14 cellular contexts compared by ENCODE assay signal in the genomic region with DNA sequence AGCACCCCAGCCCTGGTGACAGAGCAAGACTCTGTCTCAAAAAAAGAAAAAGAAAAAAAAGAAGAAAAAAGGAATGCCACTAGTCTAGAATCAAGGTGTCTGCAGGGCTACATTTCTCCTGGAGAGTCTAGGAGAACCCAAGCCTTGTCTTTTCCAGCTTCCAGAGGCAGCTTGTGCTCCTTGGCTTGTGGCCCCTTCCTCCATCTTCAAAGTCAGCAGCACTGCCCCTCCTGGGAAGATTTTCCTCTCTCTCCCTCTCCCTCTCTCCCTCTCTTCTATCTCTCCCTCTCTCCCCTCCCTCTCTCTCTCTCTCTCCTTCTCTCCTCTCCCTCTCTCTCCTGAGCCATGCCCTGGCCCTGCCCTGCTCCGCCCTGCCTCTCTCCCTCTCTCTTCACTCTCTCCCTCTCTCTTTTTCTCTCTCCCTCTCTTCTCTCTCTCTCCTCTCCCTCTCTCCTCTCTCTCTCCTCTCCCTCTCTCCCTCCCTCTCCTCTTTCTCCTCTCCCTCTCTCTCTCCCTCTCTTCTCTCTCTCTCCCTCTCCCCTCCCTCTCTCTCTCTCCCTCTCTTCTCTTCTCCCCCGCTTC.
DNase-seq lines count a peak whose midpoint lies in the region; ATAC-seq and TF ChIP-seq lines count a peak whose summit lies in the region.
"Had no signal": no experiment of that assay in that cellular context is flagged by ENCODE, and none has a peak within 500 bp of the region (broad histone marks: within the 10 kb centered on the region; RNA-seq: fewer than 3 reads in every experiment).

No MANE protein-coding gene starts in this region.

- H3K9ac ChIP-seq in IMR-90 (ENCODE audit: low read depth, low read length), result no peak overlapping the region

- H3K4me1 Mint-ChIP-seq in chondrocyte (ENCODE audit: low read depth), result peaks cover 19% of the 10 kb centered on the region

- no peaks in the 10 kb centered on the region for H3K9me1 ChIP-seq in IMR-90 (ENCODE audit: insufficient read depth, low read length)

- ATAC-seq in Right ventricle myocardium superior (ENCODE audit: poor library complexity) (no peak), left cardiac atrium (no peak), IMR-90 (ENCODE audit: low read depth) (no peak), GM21447 (IDR thresholded peaks at IDR 0.05; ENCODE audit: unreplicated experiment) (no peak)
- ATAC-seq: A549 had no signal

- WGBS in IMR-90 (ENCODE audit: extremely low coverage in 2 of 2, insufficient read length in 1 of 2), 2 experiments, result 96% methylated on average over 2 of the region's 2 CpGs; no CpG with 5 or more reads in 1 of the 2 experiments
- WGBS in transverse colon (ENCODE audit: low coverage in 1 of 2), 2 donors, result 60 to 71% methylated on average over 1 to 2 of the region's 2 CpGs

- no peaks in the 10 kb centered on the region for H3K36me3 ChIP-seq in IMR-90 (ENCODE audit: control insufficient read depth, insufficient read depth, low read length)
- no peaks in the 10 kb centered on the region for H3K36me3 ChIP-seq in transverse colon

- H2AFZ ChIP-seq in IMR-90 (replicated peaks; ENCODE audit: low read length, poor library complexity), result no peak overlapping the region

- DNase-seq in Right ventricle myocardium superior (peak; percentile 2), left cardiac atrium (no peak), IMR-90 (no peak), chondrocyte (ENCODE audit: low spot score) (peak; percentile 13), transverse colon (peak; percentile 3), hepatic stellate cell (ENCODE audit: low spot score) (no peak)
- DNase-seq: COR-L47, DMS53, HCEC 1CT, NCI-H146, NCI-H2081 treated with DMSO at 0.1 percent for 48 hours had no signal

- H2BK20ac ChIP-seq in IMR-90 (ENCODE audit: low read depth, low read length), result peak overlapping the region; percentile 79; the same call in 1 of the 2 replicates

- peak overlapping the region in 1 of 2 experiments; percentile 31; a peak in 1 of 4 replicates for H4K8ac ChIP-seq in IMR-90 (ENCODE audit: low read depth in 2 of 2, low read length in 2 of 2)

- CTCF ChIA-PET in IMR-90 (lab: Yijun Ruan, JAX), result no interaction called here

- H3K27ac ChIP-seq in IMR-90 (ENCODE audit: insufficient read depth, low read length) (no peak overlapping the region), transverse colon (no peak overlapping the region)
- H3K27ac ChIP-seq: C4-2B had no signal

- peak overlapping the region; percentile 51; the same call in 1 of the 2 replicates for H2BK120ac ChIP-seq in IMR-90 (ENCODE audit: low read depth, low read length)

- in situ Hi-C loops in IMR-90 (cut with MboI; ENCODE audit: low sequenced_read_pairs), result no loop called here
- in situ Hi-C loops in transverse colon (cut with MboI; ENCODE audit: low pct_ligation_motif_present in 1 of 4, low pct_unique_long_range_greater_than_20kb in 1 of 4, low sequenced_read_pairs in 3 of 4), result no loop called here

- H3K23ac ChIP-seq in IMR-90 (ENCODE audit: low read depth, low read length), result no peak overlapping the region

- no peak for TF ChIP-seq POLR2A in IMR-90 (IDR thresholded peaks at IDR 0.05; ENCODE audit: low read depth, low read length)
- no peak for TF ChIP-seq POLR2A in transverse colon (IDR thresholded peaks at IDR 0.05)

- no peaks in the 10 kb centered on the region for H3K9me3 ChIP-seq in IMR-90 (ENCODE audit: control insufficient read depth, insufficient read depth, low read length)
- no peaks in the 10 kb centered on the region for H3K9me3 ChIP-seq in transverse colon

- H4K91ac ChIP-seq in IMR-90 (ENCODE audit: insufficient read depth, low read depth, low read length), result peak overlapping the region; percentile 41; the same call in 1 of the 2 replicates

- BruUV-seq in IMR-90 (replicated peaks; lab: Mats Ljungman, UMichigan), result no TSS peak

- no peaks in the 10 kb centered on the region for H3K36me3 Mint-ChIP-seq in chondrocyte (ENCODE audit: low read depth)

- no peak overlapping the region for H2AK9ac ChIP-seq in IMR-90 (replicated peaks; ENCODE audit: low read depth, low read length, poor library complexity)

- no peak overlapping the region for H3K18ac ChIP-seq in IMR-90 (ENCODE audit: low read depth, low read length)

- no peaks in the 10 kb centered on the region for H3K27me3 ChIP-seq in IMR-90 (ENCODE audit: control insufficient read depth, insufficient read depth, low read length)
- H3K27me3 ChIP-seq in transverse colon, result peaks cover 32% of the 10 kb centered on the region

- H3K4me2 ChIP-seq in IMR-90 (ENCODE audit: low read depth, low read length), result no peak overlapping the region
- H3K4me2 ChIP-seq: A549 had no signal

- no peak overlapping the region for H2AK5ac ChIP-seq in IMR-90 (ENCODE audit: low read depth, low read length)

- H3K27ac Mint-ChIP-seq in chondrocyte (ENCODE audit: unreplicated experiment), result peak overlapping the region; percentile 59

- no peak for TF ChIP-seq EP300 in transverse colon (IDR thresholded peaks at IDR 0.05; ENCODE audit: low read depth)

- peaks cover 3% of the 10 kb centered on the region for H3K27me3 Mint-ChIP-seq in chondrocyte (ENCODE audit: low read depth)

- TF ChIP-seq RAD21 in IMR-90 (IDR thresholded peaks at IDR 0.05; ENCODE audit: low read length), result no peak

- H3K4me1 ChIP-seq in IMR-90 (ENCODE audit: control insufficient read depth, insufficient read depth, low read length) (peaks cover 7% of the 10 kb centered on the region), transverse colon (peaks cover 0 to 22% (median 13%) of the 10 kb centered on the region in 4 donors)

- H3K14ac ChIP-seq in IMR-90 (replicated peaks; ENCODE audit: low read depth, low read length), result no peak overlapping the region

- no peak for TF ChIP-seq CTCF in IMR-90 (conservative IDR thresholded peaks at IDR 0.05; ENCODE audit: low read depth, low read length)
- no peak for TF ChIP-seq CTCF in chondrocyte (IDR thresholded peaks at IDR 0.05)
- TF ChIP-seq CTCF in transverse colon (IDR thresholded peaks at IDR 0.05), result no peak

- H3K9me3 Mint-ChIP-seq in chondrocyte (ENCODE audit: low read depth), result no peaks in the 10 kb centered on the region

- no peak overlapping the region for H3K4me3 Mint-ChIP-seq in chondrocyte (ENCODE audit: unreplicated experiment)

- H3K79me1 ChIP-seq in IMR-90 (ENCODE audit: low read depth in 1 of 2, low read length in 2 of 2), result no peaks in the 10 kb centered on the region

- POLR2A ChIA-PET in IMR-90 (lab: Charles Lee; ENCODE audit: unreplicated experiment), result no interaction called here

- intact Hi-C loops in Right ventricle myocardium superior (cut with DNase I), result no loop called here
- intact Hi-C loops in left cardiac atrium (cut with DNase I), result loop anchor here in 1 of 2 donors (5.0 kb wide), 1 partner anchor 275 kb away; no protein-coding TSS in a partner anchor
- intact Hi-C loops in IMR-90 (cut with micrococcal nuclease), result loop anchor here (5.0 kb wide), 1 partner anchor 160 kb away; the partner anchor contains the start of gene ANO1
- intact Hi-C loops in transverse colon (cut with DNase I; ENCODE audit: low total_unique reads), result no loop called here

- no peak overlapping the region for H2BK5ac ChIP-seq in IMR-90 (ENCODE audit: low read depth, low read length, poor library complexity, severe bottlenecking)

- H4K5ac ChIP-seq in IMR-90 (ENCODE audit: low read depth, low read length), result no peak overlapping the region

- H3K4ac ChIP-seq in IMR-90 (ENCODE audit: low read depth, low read length), result peak overlapping the region; percentile 52

- H2BK15ac ChIP-seq in IMR-90 (ENCODE audit: low read depth, low read length), result no peak overlapping the region

- H3K4me3 ChIP-seq in IMR-90 (ENCODE audit: insufficient read depth, low read depth, low read length), result no peak overlapping the region
- H3K4me3 ChIP-seq in transverse colon, result no peak overlapping the region
- H3K4me3 ChIP-seq: A549 had no signal

- H3K56ac ChIP-seq in IMR-90 (ENCODE audit: extremely low read depth, insufficient read depth, low read length), result no peak overlapping the region

- dilution Hi-C loops in IMR-90 (cut with HindIII; ENCODE audit: low sequenced_read_pairs, unreplicated experiment), result loop anchor here (25.0 kb wide), 1 partner anchor 245 kb away; no protein-coding TSS in a partner anchor

- no peaks in the 10 kb centered on the region for H4K20me1 ChIP-seq in IMR-90 (ENCODE audit: insufficient read depth, low read length)

TF ChIP-seq in IMR-90, 13 proteins besides CTCF, POLR2A, EP300 and RAD21:
- TF ChIP-seq USF2 (IDR thresholded peaks at IDR 0.05; ENCODE audit: low read depth, low read length), result no peak
- no peak for TF ChIP-seq MXI1 (IDR thresholded peaks at IDR 0.05; ENCODE audit: borderline replicate concordance, low read depth, low read length)
- TF ChIP-seq CHD1 (IDR thresholded peaks at IDR 0.05; ENCODE audit: low read depth, low read length), result no peak
- no peak for TF ChIP-seq SMC3 (IDR thresholded peaks at IDR 0.05; ENCODE audit: low read depth, low read length)
- no peak for TF ChIP-seq NFE2L2 (IDR thresholded peaks at IDR 0.05; ENCODE audit: low read depth, low read length)
- no peak for TF ChIP-seq FOS (IDR thresholded peaks at IDR 0.05; ENCODE audit: low read depth, low read length)
- no peak for TF ChIP-seq RFX5 (IDR thresholded peaks at IDR 0.05; ENCODE audit: low read depth, low read length)
- no peak for TF ChIP-seq MAZ (IDR thresholded peaks at IDR 0.05; ENCODE audit: borderline replicate concordance, low read depth, low read length)
- no peak for TF ChIP-seq RCOR1 (IDR thresholded peaks at IDR 0.05; ENCODE audit: insufficient replicate concordance, low read length)
- no peak for TF ChIP-seq CEBPB (IDR thresholded peaks at IDR 0.05; ENCODE audit: low read depth, low read length)
- no peak for TF ChIP-seq ELK1 (IDR thresholded peaks at IDR 0.05; ENCODE audit: borderline replicate concordance, low read depth, low read length)
- TF ChIP-seq BHLHE40 (IDR thresholded peaks at IDR 0.05; ENCODE audit: low read depth, low read length), result no peak
- no peak for TF ChIP-seq MAFK (IDR thresholded peaks at IDR 0.05; ENCODE audit: low read depth, low read length)
TF ChIP-seq in IMR-90: peak in this region for 0.

Comparison
In these comparisons a context has a peak if more than half of its experiments do, and no peak if none do; other contexts are left out.
1. DNase-seq: peak in Right ventricle myocardium superior (single experiment), chondrocyte (single experiment) and transverse colon (single experiment); none in left cardiac atrium (single experiment), IMR-90 (single experiment) and hepatic stellate cell (single experiment).